ENCODE assay signal across 1 cellular context in genomic region chr9:108933641-108934322, GRCh38.
A peak's percentile ranks its signal among the peaks of the same experiment; 100 is the strongest.
TF ChIP-seq lines count a peak whose summit lies in the region.

Gene ELP1, minus strand, starts transcription at chr9:108934124. Its CDS starts 2,978 bp downstream, at chr9:108931146.

TF ChIP-seq in HepG2, 621 proteins besides CTCF, POLR2A, EP300 and RAD21 (continued from another document and continues in another):
- TF ChIP-seq ZNF687 (CRISPR knock-in tag; IDR thresholded peaks at IDR 0.05) (peak; percentile 95), ZNF296 (CRISPR knock-in tag; conservative IDR thresholded peaks at IDR 0.05) (no peak), ZBED4 (CRISPR knock-in tag; IDR thresholded peaks at IDR 0.05; ENCODE audit: borderline replicate concordance) (peak; percentile 12; the same call in 1 of the 2 replicates), ZBTB20 (CRISPR knock-in tag; IDR thresholded peaks at IDR 0.05; ENCODE audit: borderline replicate concordance, low read depth) (0 out of 2 replicates have a peak, but pooled peaks have one; percentile 51), KLF11 (CRISPR knock-in tag; IDR thresholded peaks at IDR 0.05) (0 out of 2 replicates have a peak, but pooled peaks have one; percentile 17), SIX1 (CRISPR knock-in tag; IDR thresholded peaks at IDR 0.05; ENCODE audit: borderline replicate concordance) (0 out of 2 replicates have a peak, but pooled peaks have one; percentile 21), ZNF746 (CRISPR knock-in tag; IDR thresholded peaks at IDR 0.05) (peak; percentile 44; the same call in 1 of the 2 replicates), ZFP1 (CRISPR knock-in tag; IDR thresholded peaks at IDR 0.05) (peak; percentile 35; the same call in 1 of the 2 replicates), ZNF557 (CRISPR knock-in tag; IDR thresholded peaks at IDR 0.05) (peak; percentile 57; the same call in 1 of the 2 replicates), RBM22 (optimal IDR thresholded peaks at IDR 0.05; ENCODE audit: low read length) (no peak), ZBTB46 (CRISPR knock-in tag; IDR thresholded peaks at IDR 0.05; ENCODE audit: borderline replicate concordance) (peak; percentile 77; the same call in 1 of the 2 replicates), ZNF609 (CRISPR knock-in tag; IDR thresholded peaks at IDR 0.05; ENCODE audit: borderline replicate concordance) (0 out of 2 replicates have a peak, but pooled peaks have one; percentile 46), RFX3 (CRISPR knock-in tag; IDR thresholded peaks at IDR 0.05) (no peak), KDM2A (CRISPR knock-in tag; IDR thresholded peaks at IDR 0.05; ENCODE audit: borderline replicate concordance, low read depth) (peak; percentile 91), CREB1 (IDR thresholded peaks at IDR 0.05) (peak; percentile 100), CREB1 (CRISPR knock-in tag; IDR thresholded peaks at IDR 0.05) (peak; percentile 98), ZNF337 (CRISPR knock-in tag; IDR thresholded peaks at IDR 0.05; ENCODE audit: borderline replicate concordance, low read depth) (0 out of 2 replicates have a peak, but pooled peaks have one; percentile 28), TBX2 (CRISPR knock-in tag; IDR thresholded peaks at IDR 0.05; ENCODE audit: borderline replicate concordance) (peak; percentile 66; the same call in 1 of the 2 replicates), HNRNPLL (IDR thresholded peaks at IDR 0.05; ENCODE audit: low read depth, low read length, poor library complexity, severe bottlenecking) (peak; percentile 80), ZNF567 (CRISPR knock-in tag; IDR thresholded peaks at IDR 0.05; ENCODE audit: borderline replicate concordance) (no peak), TMF1 (CRISPR knock-in tag; IDR thresholded peaks at IDR 0.05; ENCODE audit: low read depth) (no peak), AFF4 (CRISPR knock-in tag; IDR thresholded peaks at IDR 0.05) (peak; percentile 69; the same call in 1 of the 2 replicates), IKZF4 (CRISPR knock-in tag; IDR thresholded peaks at IDR 0.05; ENCODE audit: borderline replicate concordance, low read depth, not compliant biosample characterization) (peak; percentile 14), ZMYM4 (CRISPR knock-in tag; IDR thresholded peaks at IDR 0.05) (peak; percentile 62), ZSCAN9 (CRISPR knock-in tag; IDR thresholded peaks at IDR 0.05; ENCODE audit: borderline replicate concordance) (peak; percentile 88), ZNF556 (CRISPR knock-in tag; IDR thresholded peaks at IDR 0.05; ENCODE audit: borderline replicate concordance) (no peak), POLR2AphosphoS5 (IDR thresholded peaks at IDR 0.05; ENCODE audit: low read depth, low read length) (peak; percentile 81), NKX3-1 (CRISPR knock-in tag; IDR thresholded peaks at IDR 0.05) (no peak), HOXA5 (CRISPR knock-in tag; IDR thresholded peaks at IDR 0.05) (peak; percentile 61), DMTF1 (CRISPR knock-in tag; IDR thresholded peaks at IDR 0.05) (0 out of 2 replicates have a peak, but pooled peaks have one; percentile 72), CBX2 (IDR thresholded peaks at IDR 0.05; ENCODE audit: low read depth, low read length) (no peak), CBX2 (CRISPR knock-in tag; IDR thresholded peaks at IDR 0.05; ENCODE audit: low read depth) (0 out of 2 replicates have a peak, but pooled peaks have one; percentile 61), SMAD3 (CRISPR knock-in tag; IDR thresholded peaks at IDR 0.05) (peak; percentile 81; the same call in 1 of the 2 replicates), SRF (IDR thresholded peaks at IDR 0.05; ENCODE audit: low read depth, low read length) (no peak), FOXK1 (CRISPR knock-in tag; IDR thresholded peaks at IDR 0.05; ENCODE audit: borderline replicate concordance, low read depth) (0 out of 2 replicates have a peak, but pooled peaks have one; percentile 20), SNAI1 (CRISPR knock-in tag; IDR thresholded peaks at IDR 0.05; ENCODE audit: borderline replicate concordance) (no peak), REL (CRISPR knock-in tag; conservative IDR thresholded peaks at IDR 0.05) (peak; percentile 74; the same call in 1 of the 2 replicates), HNRNPL (IDR thresholded peaks at IDR 0.05; ENCODE audit: low read depth, low read length) (0 out of 2 replicates have a peak, but pooled peaks have one; percentile 40), ZMYM2 (CRISPR knock-in tag; IDR thresholded peaks at IDR 0.05) (0 out of 2 replicates have a peak, but pooled peaks have one; percentile 12), ZNF790 (CRISPR knock-in tag; IDR thresholded peaks at IDR 0.05; ENCODE audit: borderline replicate concordance) (no peak)
